1 cellular context compared by ENCODE assay signal in genomic region chr11:59556115-59556882, GRCh38.
TF ChIP-seq lines count a peak whose summit lies in the region.

No MANE protein-coding gene starts in this region.

TF ChIP-seq in HEK293, 187 proteins besides CTCF, POLR2A, EP300 and RAD21 (continued from another document):
- TF ChIP-seq, protein P1, sequence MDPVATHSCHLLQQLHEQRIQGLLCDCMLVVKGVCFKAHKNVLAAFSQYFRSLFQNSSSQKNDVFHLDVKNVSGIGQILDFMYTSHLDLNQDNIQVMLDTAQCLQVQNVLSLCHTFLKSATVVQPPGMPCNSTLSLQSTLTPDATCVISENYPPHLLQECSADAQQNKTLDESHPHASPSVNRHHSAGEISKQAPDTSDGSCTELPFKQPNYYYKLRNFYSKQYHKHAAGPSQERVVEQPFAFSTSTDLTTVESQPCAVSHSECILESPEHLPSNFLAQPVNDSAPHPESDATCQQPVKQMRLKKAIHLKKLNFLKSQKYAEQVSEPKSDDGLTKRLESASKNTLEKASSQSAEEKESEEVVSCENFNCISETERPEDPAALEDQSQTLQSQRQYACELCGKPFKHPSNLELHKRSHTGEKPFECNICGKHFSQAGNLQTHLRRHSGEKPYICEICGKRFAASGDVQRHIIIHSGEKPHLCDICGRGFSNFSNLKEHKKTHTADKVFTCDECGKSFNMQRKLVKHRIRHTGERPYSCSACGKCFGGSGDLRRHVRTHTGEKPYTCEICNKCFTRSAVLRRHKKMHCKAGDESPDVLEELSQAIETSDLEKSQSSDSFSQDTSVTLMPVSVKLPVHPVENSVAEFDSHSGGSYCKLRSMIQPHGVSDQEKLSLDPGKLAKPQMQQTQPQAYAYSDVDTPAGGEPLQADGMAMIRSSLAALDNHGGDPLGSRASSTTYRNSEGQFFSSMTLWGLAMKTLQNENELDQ (tag by site-specific recombination; IDR thresholded peaks at IDR 0.05; ENCODE audit: low read depth), result no peak
- TF ChIP-seq ZNF623 (tag by site-specific recombination; IDR thresholded peaks at IDR 0.05), result no peak
- TF ChIP-seq KLF17 (tag by site-specific recombination; IDR thresholded peaks at IDR 0.05), result 0 out of 2 replicates have a peak, but pooled peaks have one; percentile 45
- peak; percentile 32; the same call in 1 of the 2 replicates for TF ChIP-seq GLIS2 (tag by site-specific recombination; IDR thresholded peaks at IDR 0.05)
- TF ChIP-seq, protein P2, sequence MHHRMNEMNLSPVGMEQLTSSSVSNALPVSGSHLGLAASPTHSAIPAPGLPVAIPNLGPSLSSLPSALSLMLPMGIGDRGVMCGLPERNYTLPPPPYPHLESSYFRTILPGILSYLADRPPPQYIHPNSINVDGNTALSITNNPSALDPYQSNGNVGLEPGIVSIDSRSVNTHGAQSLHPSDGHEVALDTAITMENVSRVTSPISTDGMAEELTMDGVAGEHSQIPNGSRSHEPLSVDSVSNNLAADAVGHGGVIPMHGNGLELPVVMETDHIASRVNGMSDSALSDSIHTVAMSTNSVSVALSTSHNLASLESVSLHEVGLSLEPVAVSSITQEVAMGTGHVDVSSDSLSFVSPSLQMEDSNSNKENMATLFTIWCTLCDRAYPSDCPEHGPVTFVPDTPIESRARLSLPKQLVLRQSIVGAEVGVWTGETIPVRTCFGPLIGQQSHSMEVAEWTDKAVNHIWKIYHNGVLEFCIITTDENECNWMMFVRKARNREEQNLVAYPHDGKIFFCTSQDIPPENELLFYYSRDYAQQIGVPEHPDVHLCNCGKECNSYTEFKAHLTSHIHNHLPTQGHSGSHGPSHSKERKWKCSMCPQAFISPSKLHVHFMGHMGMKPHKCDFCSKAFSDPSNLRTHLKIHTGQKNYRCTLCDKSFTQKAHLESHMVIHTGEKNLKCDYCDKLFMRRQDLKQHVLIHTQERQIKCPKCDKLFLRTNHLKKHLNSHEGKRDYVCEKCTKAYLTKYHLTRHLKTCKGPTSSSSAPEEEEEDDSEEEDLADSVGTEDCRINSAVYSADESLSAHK (tag by site-specific recombination; IDR thresholded peaks at IDR 0.05), result no peak
- TF ChIP-seq ZNF768 (tag by site-specific recombination; IDR thresholded peaks at IDR 0.05), result 0 out of 2 replicates have a peak, but pooled peaks have one; percentile 16
- TF ChIP-seq, protein P3, sequence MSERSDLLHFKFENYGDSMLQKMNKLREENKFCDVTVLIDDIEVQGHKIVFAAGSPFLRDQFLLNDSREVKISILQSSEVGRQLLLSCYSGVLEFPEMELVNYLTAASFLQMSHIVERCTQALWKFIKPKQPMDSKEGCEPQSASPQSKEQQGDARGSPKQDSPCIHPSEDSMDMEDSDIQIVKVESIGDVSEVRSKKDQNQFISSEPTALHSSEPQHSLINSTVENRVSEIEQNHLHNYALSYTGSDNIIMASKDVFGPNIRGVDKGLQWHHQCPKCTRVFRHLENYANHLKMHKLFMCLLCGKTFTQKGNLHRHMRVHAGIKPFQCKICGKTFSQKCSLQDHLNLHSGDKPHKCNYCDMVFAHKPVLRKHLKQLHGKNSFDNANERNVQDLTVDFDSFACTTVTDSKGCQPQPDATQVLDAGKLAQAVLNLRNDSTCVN (tag by site-specific recombination; optimal IDR thresholded peaks at IDR 0.05), result peak; percentile 12
- peak; percentile 59 for TF ChIP-seq SP7 (tag by site-specific recombination; IDR thresholded peaks at IDR 0.05)
- TF ChIP-seq KLF10 (tag by site-specific recombination; IDR thresholded peaks at IDR 0.05), result peak; percentile 65
- TF ChIP-seq ZSCAN30 (tag by site-specific recombination; IDR thresholded peaks at IDR 0.05), result peak; percentile 84
- no peak for TF ChIP-seq ZNF585B (tag by site-specific recombination; IDR thresholded peaks at IDR 0.05)
- TF ChIP-seq SP3 (tag by site-specific recombination; IDR thresholded peaks at IDR 0.05), result peak; percentile 27; the same call in 1 of the 2 replicates
- TF ChIP-seq ZNF398 (tag by site-specific recombination; IDR thresholded peaks at IDR 0.05), result peak; percentile 19; the same call in 1 of the 2 replicates
- 0 out of 2 replicates have a peak, but pooled peaks have one; percentile 48 for TF ChIP-seq KLF16 (tag by site-specific recombination; IDR thresholded peaks at IDR 0.05)
- no peak for TF ChIP-seq ZNF621 (tag by site-specific recombination; IDR thresholded peaks at IDR 0.05)
- no peak for TF ChIP-seq ZBTB1 (tag by site-specific recombination; IDR thresholded peaks at IDR 0.05)
- TF ChIP-seq IKZF3 (tag by site-specific recombination; IDR thresholded peaks at IDR 0.05), result peak; percentile 75
- TF ChIP-seq, protein P4, sequence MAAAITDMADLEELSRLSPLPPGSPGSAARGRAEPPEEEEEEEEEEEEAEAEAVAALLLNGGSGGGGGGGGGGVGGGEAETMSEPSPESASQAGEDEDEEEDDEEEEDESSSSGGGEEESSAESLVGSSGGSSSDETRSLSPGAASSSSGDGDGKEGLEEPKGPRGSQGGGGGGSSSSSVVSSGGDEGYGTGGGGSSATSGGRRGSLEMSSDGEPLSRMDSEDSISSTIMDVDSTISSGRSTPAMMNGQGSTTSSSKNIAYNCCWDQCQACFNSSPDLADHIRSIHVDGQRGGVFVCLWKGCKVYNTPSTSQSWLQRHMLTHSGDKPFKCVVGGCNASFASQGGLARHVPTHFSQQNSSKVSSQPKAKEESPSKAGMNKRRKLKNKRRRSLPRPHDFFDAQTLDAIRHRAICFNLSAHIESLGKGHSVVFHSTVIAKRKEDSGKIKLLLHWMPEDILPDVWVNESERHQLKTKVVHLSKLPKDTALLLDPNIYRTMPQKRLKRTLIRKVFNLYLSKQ (tag by site-specific recombination; IDR thresholded peaks at IDR 0.05; ENCODE audit: borderline replicate concordance), result no peak
- 0 out of 2 replicates have a peak, but pooled peaks have one; percentile 18 for TF ChIP-seq MZF1 (tag by site-specific recombination; IDR thresholded peaks at IDR 0.05; ENCODE audit: borderline replicate concordance)
- no peak for TF ChIP-seq GFI1B (tag by site-specific recombination; IDR thresholded peaks at IDR 0.05)
- TF ChIP-seq ZFP69B (tag by site-specific recombination; IDR thresholded peaks at IDR 0.05), result peak; percentile 34; the same call in 1 of the 2 replicates
- TF ChIP-seq ZNF626 (tag by site-specific recombination; IDR thresholded peaks at IDR 0.05), result no peak
- TF ChIP-seq, protein P5, sequence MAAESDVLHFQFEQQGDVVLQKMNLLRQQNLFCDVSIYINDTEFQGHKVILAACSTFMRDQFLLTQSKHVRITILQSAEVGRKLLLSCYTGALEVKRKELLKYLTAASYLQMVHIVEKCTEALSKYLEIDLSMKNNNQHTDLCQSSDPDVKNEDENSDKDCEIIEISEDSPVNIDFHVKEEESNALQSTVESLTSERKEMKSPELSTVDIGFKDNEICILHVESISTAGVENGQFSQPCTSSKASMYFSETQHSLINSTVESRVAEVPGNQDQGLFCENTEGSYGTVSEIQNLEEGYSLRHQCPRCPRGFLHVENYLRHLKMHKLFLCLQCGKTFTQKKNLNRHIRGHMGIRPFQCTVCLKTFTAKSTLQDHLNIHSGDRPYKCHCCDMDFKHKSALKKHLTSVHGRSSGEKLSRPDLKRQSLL (tag by site-specific recombination; IDR thresholded peaks at IDR 0.05), result no peak
- peak; percentile 85 for TF ChIP-seq PRDM1 (tag by site-specific recombination; IDR thresholded peaks at IDR 0.05)
- no peak for TF ChIP-seq ZFP41 (tag by site-specific recombination; IDR thresholded peaks at IDR 0.05; ENCODE audit: borderline replicate concordance)
- peak; percentile 42; the same call in 1 of the 2 replicates for TF ChIP-seq ZNF629 (tag by site-specific recombination; IDR thresholded peaks at IDR 0.05)
